In genomic region chr11:114088836-114089235, GRCh38 we compare ENCODE assay signal across 16 cellular contexts. TPM values are rescaled to one million over a fixed set of nuclear protein-coding genes. Genes with fewer than 3 reads are reported as not detected.
A peak's percentile ranks its signal among the peaks of the same experiment; 100 is the strongest.
DNase-seq lines count a peak whose midpoint lies in the region; ATAC-seq and TF ChIP-seq lines count a peak whose summit lies in the region.
"Had no signal": no experiment of that assay in that cellular context is flagged by ENCODE, and none has a peak within 500 bp of the region (broad histone marks: within the 10 kb centered on the region; RNA-seq: fewer than 3 reads in every experiment).

No MANE protein-coding gene starts in this region.

- H3K4me1 ChIP-seq in body of pancreas (peaks cover 100% of the 10 kb centered on the region), sigmoid colon (peaks cover 0 to 99% (median 94%) of the 10 kb centered on the region in 4 donors)
- no peaks in the 10 kb centered on the region for H3K4me1 ChIP-seq in CD8-positive, alpha-beta T cell (ENCODE audit: insufficient read depth, low read length)
- H3K4me1 ChIP-seq: SJSA1 had no signal

- H3K4me3 Mint-ChIP-seq in immature natural killer cell, result peak overlapping the region in 4 of 5 donors; percentile 4 to 61 (median 52)
- no peak overlapping the region for H3K4me3 Mint-ChIP-seq in activated CD4-positive, alpha-beta T cell treated with anti-CD3 and anti-CD28 coated beads, Interleukin-2, amount 10 ng/mL, durations not matched to agents 7 days and 5 days
- no peak overlapping the region for H3K4me3 Mint-ChIP-seq in CD8-positive, alpha-beta T cell
- H3K4me3 Mint-ChIP-seq: brain, IgD-negative memory B cell had no signal

- peaks cover 1 to 2% (median 2%) of the 10 kb centered on the region in 3 donors for H3K27me3 Mint-ChIP-seq in immature natural killer cell (ENCODE audit: low read depth in 3 of 3)
- H3K27me3 Mint-ChIP-seq in activated CD4-positive, alpha-beta T cell treated with anti-CD3 and anti-CD28 coated beads, Interleukin-2, amount 10 ng/mL, durations not matched to agents 7 days and 5 days, result peaks cover 10% of the 10 kb centered on the region
- peaks cover 6% of the 10 kb centered on the region for H3K27me3 Mint-ChIP-seq in CD8-positive, alpha-beta T cell (ENCODE audit: low read depth)

- no peaks in the 10 kb centered on the region for H3K36me3 ChIP-seq in body of pancreas (replicated peaks in 1 of 2; ENCODE audit: insufficient read depth in 1 of 2, low read depth in 2 of 2)
- H3K36me3 ChIP-seq in sigmoid colon, result peaks cover 8 to 62% (median 17%) of the 10 kb centered on the region in 4 donors
- H3K36me3 ChIP-seq in CD8-positive, alpha-beta T cell (ENCODE audit: insufficient read depth, low read length), result no peaks in the 10 kb centered on the region
- H3K36me3 ChIP-seq: SJSA1 had no signal

- peaks cover 3 to 6% (median 3%) of the 10 kb centered on the region in 3 donors for H3K36me3 Mint-ChIP-seq in immature natural killer cell
- H3K36me3 Mint-ChIP-seq in activated CD4-positive, alpha-beta T cell treated with anti-CD3 and anti-CD28 coated beads, Interleukin-2, amount 10 ng/mL, durations not matched to agents 7 days and 5 days (ENCODE audit: low read depth), result peaks cover 2% of the 10 kb centered on the region
- no peaks in the 10 kb centered on the region for H3K36me3 Mint-ChIP-seq in CD8-positive, alpha-beta T cell
- H3K36me3 Mint-ChIP-seq: brain had no signal

- no peak for TF ChIP-seq EP300 in sigmoid colon (IDR thresholded peaks at IDR 0.05)

- no peak for TF ChIP-seq CTCF in C4-2B (conservative IDR thresholded peaks at IDR 0.05)
- TF ChIP-seq CTCF in body of pancreas (IDR thresholded peaks at IDR 0.05), result no peak
- TF ChIP-seq CTCF in sigmoid colon (IDR thresholded peaks at IDR 0.05), result no peak
- TF ChIP-seq CTCF in CD8-positive, alpha-beta T cell (IDR thresholded peaks at IDR 0.05), result no peak

- peak in 1 of 4 donors; percentile 14 for DNase-seq in body of pancreas
- DNase-seq in immature natural killer cell, result no peak
- peak; percentile 67 for DNase-seq in sigmoid colon
- no peak for DNase-seq in activated CD4-positive, alpha-beta T cell treated with anti-CD3 and anti-CD28 coated beads, Interleukin-2, amount 10 ng/mL, durations not matched to agents 7 days and 5 days
- no peak for DNase-seq in GM03348 (ENCODE audit: low spot score)
- DNase-seq in dermis blood vessel endothelial cell, result no peak
- DNase-seq in CD8-positive, alpha-beta T cell, result no peak
- DNase-seq: activated gamma-delta T cell, GDM1, mesendoderm, NCI-H1105 had no signal

- peak overlapping the region; percentile 73 to 99 (median 91) for H3K27ac Mint-ChIP-seq in immature natural killer cell
- no peak overlapping the region for H3K27ac Mint-ChIP-seq in activated CD4-positive, alpha-beta T cell treated with anti-CD3 and anti-CD28 coated beads, Interleukin-2, amount 10 ng/mL, durations not matched to agents 7 days and 5 days
- H3K27ac Mint-ChIP-seq in CD8-positive, alpha-beta T cell, result no peak overlapping the region

- H3K27me3 ChIP-seq in body of pancreas (no peaks in the 10 kb centered on the region), sigmoid colon (no peaks in the 10 kb centered on the region)
- no peaks in the 10 kb centered on the region for H3K27me3 ChIP-seq in CD8-positive, alpha-beta T cell (ENCODE audit: insufficient read depth, low read length)
- H3K27me3 ChIP-seq: SJSA1, suprapubic skin had no signal

- TF ChIP-seq POLR2A in body of pancreas (IDR thresholded peaks at IDR 0.05) (no peak), sigmoid colon (IDR thresholded peaks at IDR 0.05) (no peak)

- POLR2A ChIA-PET in activated CD4-positive, alpha-beta T cell treated with anti-CD3 and anti-CD28 coated beads, Interleukin-2, amount 10 ng/mL, durations not matched to agents 7 days and 5 days (lab: Charles Lee), result no interaction called here
- POLR2A ChIA-PET in CD8-positive, alpha-beta T cell (lab: Charles Lee), result interaction anchor here (1.1 to 1.3 kb wide), 2 partner anchors 10 to 17 kb away, joined by 3 read pairs; no protein-coding TSS in a partner anchor

- no peaks in the 10 kb centered on the region for H3K9me3 Mint-ChIP-seq in immature natural killer cell
- H3K9me3 Mint-ChIP-seq in activated CD4-positive, alpha-beta T cell treated with anti-CD3 and anti-CD28 coated beads, Interleukin-2, amount 10 ng/mL, durations not matched to agents 7 days and 5 days, result no peaks in the 10 kb centered on the region
- H3K9me3 Mint-ChIP-seq in CD8-positive, alpha-beta T cell, result no peaks in the 10 kb centered on the region
- H3K9me3 Mint-ChIP-seq: IgD-negative memory B cell had no signal

- H3K27ac ChIP-seq in C4-2B, result peak overlapping the region; percentile 1; the same call in 1 of the 2 replicates
- peak overlapping the region in 3 of 4 donors; percentile 3 to 86 (median 10) for H3K27ac ChIP-seq in body of pancreas
- H3K27ac ChIP-seq in sigmoid colon, result peak overlapping the region in 2 of 4 donors; percentile 1 to 27
- H3K27ac ChIP-seq in CD8-positive, alpha-beta T cell (ENCODE audit: low read depth, low read length), result no peak overlapping the region
- H3K27ac ChIP-seq: SJSA1, suprapubic skin had no signal

- CTCF ChIA-PET in activated CD4-positive, alpha-beta T cell treated with anti-CD3 and anti-CD28 coated beads, Interleukin-2, amount 10 ng/mL, durations not matched to agents 7 days and 5 days (lab: Charles Lee), result interaction anchor here (1.5 kb wide), 1 partner anchor 11 kb away, joined by 3 read pairs; no protein-coding TSS in a partner anchor
- CTCF ChIA-PET in CD8-positive, alpha-beta T cell (lab: Charles Lee), result interaction anchor here (1.7 kb wide), 1 partner anchor 23 kb away, joined by 3 read pairs; no protein-coding TSS in a partner anchor

- 77 to 81% methylated on average over 6 to 7 of the region's 7 CpGs for WGBS in body of pancreas, 2 donors
- 88 to 89% methylated on average over 7 of the region's 7 CpGs for WGBS in sigmoid colon, 2 donors

- H3K9me3 ChIP-seq in body of pancreas (no peaks in the 10 kb centered on the region), sigmoid colon (no peaks in the 10 kb centered on the region)
- H3K9me3 ChIP-seq in CD8-positive, alpha-beta T cell (ENCODE audit: low read length), result no peaks in the 10 kb centered on the region
- H3K9me3 ChIP-seq: SJSA1, suprapubic skin had no signal

- H3K4me1 Mint-ChIP-seq in immature natural killer cell, result peaks cover 100% of the 10 kb centered on the region in 2 donors
- H3K4me1 Mint-ChIP-seq in activated CD4-positive, alpha-beta T cell treated with anti-CD3 and anti-CD28 coated beads, Interleukin-2, amount 10 ng/mL, durations not matched to agents 7 days and 5 days, result peaks cover 11% of the 10 kb centered on the region
- H3K4me1 Mint-ChIP-seq in CD8-positive, alpha-beta T cell (ENCODE audit: low read depth), result peaks cover 34% of the 10 kb centered on the region

- H3K4me3 ChIP-seq in body of pancreas (no peak overlapping the region), sigmoid colon (no peak overlapping the region)
- H3K4me3 ChIP-seq in CD8-positive, alpha-beta T cell (ENCODE audit: low read depth, low read length), result no peak overlapping the region
- H3K4me3 ChIP-seq: SJSA1, suprapubic skin had no signal

- intact Hi-C loops in body of pancreas (cut with DNase I) (no loop called here), sigmoid colon (cut with DNase I) (no loop called here)
- intact Hi-C loops in CD8-positive, alpha-beta T cell (cut with DNase I, micrococcal nuclease), result no loop called here

- no peak for ATAC-seq in body of pancreas
- ATAC-seq in CD8-positive, alpha-beta T cell, result no peak

RNA-seq across cellular contexts. Expression of gene ZBTB16, which starts 29.3 kb away (rescaled TPM):
- 100 to 1,000 TPM in 1 of 2 donors, 10 to 100 TPM in 1; 96.5 to 150 TPM for total RNA-seq in body of pancreas
- 100 to 1,000 TPM in 1 of 3 donors, 10 to 100 TPM in 2; 90.4 to 197 (median 92.5) TPM for polyA plus RNA-seq in immature natural killer cell
- 100 to 1,000 TPM in 3 of 4 donors, 10 to 100 TPM in 1; 99.5 to 197 (median 129) TPM for total RNA-seq in sigmoid colon
- 10 to 100 TPM in 2 of 3 donors, 1 to 10 TPM in 1; 9.9 to 34.4 (median 11.4) TPM for polyA plus RNA-seq in sigmoid colon
- 1 to 10 TPM; 7.4 to 7.6 TPM for total RNA-seq in activated CD4-positive, alpha-beta T cell treated with anti-CD3 and anti-CD28 coated beads, Interleukin-2, amount 10 ng/mL, durations not matched to agents 7 days and 5 days
- total RNA-seq in dermis blood vessel endothelial cell, result 23.1 and 34.7 TPM in 2 replicates
- 10 to 100 TPM; 15.3 to 18.3 TPM for total RNA-seq in CD8-positive, alpha-beta T cell
- total RNA-seq: SJSA1 had no signal

Comparison
In these comparisons a context has a peak if more than half of its experiments do, and no peak if none do; other contexts are left out.
1. H3K27ac Mint-ChIP-seq: peak in immature natural killer cell (6 of 6); none in activated CD4-positive, alpha-beta T cell treated with anti-CD3 and anti-CD28 coated beads, Interleukin-2, amount 10 ng/mL, durations not matched to agents 7 days and 5 days (single experiment) and CD8-positive, alpha-beta T cell (single experiment).
2. H3K4me3 Mint-ChIP-seq: peak in immature natural killer cell (4 of 5); none in activated CD4-positive, alpha-beta T cell treated with anti-CD3 and anti-CD28 coated beads, Interleukin-2, amount 10 ng/mL, durations not matched to agents 7 days and 5 days (single experiment) and CD8-positive, alpha-beta T cell (single experiment).